1 cellular context compared by ENCODE assay signal in the genomic region with DNA sequence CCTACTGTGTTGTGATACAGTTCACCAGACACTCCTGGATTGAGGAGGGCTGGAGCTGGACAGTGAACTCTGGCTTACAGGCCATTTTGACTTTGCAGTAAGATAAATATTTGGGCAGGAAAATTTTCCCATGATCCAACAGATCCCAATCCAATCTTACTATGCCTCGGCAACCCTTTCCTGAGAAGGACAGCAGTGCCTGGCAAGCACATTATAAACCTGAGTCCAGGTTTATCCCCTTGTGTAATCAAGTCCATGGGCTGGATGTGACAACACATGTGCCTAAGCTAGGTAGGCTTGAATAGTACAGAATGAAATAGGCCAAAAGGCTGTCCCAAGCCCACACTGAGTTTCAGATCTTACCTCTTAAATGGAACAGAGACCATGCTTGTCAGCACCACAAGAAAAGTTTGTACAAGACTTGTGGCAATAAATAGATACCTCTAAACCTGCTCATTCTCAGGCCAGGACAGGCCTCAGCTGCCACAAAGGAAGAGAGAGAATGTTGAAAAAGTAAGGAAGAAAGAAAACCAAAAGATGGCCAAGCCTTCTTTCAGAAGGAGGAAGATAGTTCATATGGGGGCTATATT.
TF ChIP-seq lines count a peak whose summit lies in the region.

No MANE protein-coding gene starts in this region.

TF ChIP-seq in GM12878, 131 proteins besides CTCF, POLR2A, EP300 and RAD21:
- TF ChIP-seq POLR2AphosphoS2 (IDR thresholded peaks at IDR 0.05; ENCODE audit: low read depth, low read length) = no peak
- TF ChIP-seq YY1 (IDR thresholded peaks at IDR 0.05; ENCODE audit: low read depth, low read length) = no peak
- TF ChIP-seq TBL1XR1 (IDR thresholded peaks at IDR 0.05; ENCODE audit: low read depth, low read length) = no peak
- no peak for TF ChIP-seq DPF2 (IDR thresholded peaks at IDR 0.05)
- TF ChIP-seq, protein P1, sequence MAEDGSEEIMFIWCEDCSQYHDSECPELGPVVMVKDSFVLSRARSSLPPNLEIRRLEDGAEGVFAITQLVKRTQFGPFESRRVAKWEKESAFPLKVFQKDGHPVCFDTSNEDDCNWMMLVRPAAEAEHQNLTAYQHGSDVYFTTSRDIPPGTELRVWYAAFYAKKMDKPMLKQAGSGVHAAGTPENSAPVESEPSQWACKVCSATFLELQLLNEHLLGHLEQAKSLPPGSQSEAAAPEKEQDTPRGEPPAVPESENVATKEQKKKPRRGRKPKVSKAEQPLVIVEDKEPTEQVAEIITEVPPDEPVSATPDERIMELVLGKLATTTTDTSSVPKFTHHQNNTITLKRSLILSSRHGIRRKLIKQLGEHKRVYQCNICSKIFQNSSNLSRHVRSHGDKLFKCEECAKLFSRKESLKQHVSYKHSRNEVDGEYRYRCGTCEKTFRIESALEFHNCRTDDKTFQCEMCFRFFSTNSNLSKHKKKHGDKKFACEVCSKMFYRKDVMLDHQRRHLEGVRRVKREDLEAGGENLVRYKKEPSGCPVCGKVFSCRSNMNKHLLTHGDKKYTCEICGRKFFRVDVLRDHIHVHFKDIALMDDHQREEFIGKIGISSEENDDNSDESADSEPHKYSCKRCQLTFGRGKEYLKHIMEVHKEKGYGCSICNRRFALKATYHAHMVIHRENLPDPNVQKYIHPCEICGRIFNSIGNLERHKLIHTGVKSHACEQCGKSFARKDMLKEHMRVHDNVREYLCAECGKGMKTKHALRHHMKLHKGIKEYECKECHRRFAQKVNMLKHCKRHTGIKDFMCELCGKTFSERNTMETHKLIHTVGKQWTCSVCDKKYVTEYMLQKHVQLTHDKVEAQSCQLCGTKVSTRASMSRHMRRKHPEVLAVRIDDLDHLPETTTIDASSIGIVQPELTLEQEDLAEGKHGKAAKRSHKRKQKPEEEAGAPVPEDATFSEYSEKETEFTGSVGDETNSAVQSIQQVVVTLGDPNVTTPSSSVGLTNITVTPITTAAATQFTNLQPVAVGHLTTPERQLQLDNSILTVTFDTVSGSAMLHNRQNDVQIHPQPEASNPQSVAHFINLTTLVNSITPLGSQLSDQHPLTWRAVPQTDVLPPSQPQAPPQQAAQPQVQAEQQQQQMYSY (CRISPR knock-in tag; IDR thresholded peaks at IDR 0.05) = no peak
- no peak for TF ChIP-seq HSF1 (IDR thresholded peaks at IDR 0.05; ENCODE audit: low read depth, low read length)
- TF ChIP-seq SMC3 (IDR thresholded peaks at IDR 0.05; ENCODE audit: borderline replicate concordance, low read length) = no peak
- TF ChIP-seq KLF5 (IDR thresholded peaks at IDR 0.05; ENCODE audit: partially characterized antibody) = no peak
- peak; percentile 51 for TF ChIP-seq RUNX3 (IDR thresholded peaks at IDR 0.05; ENCODE audit: low read length)
- TF ChIP-seq, protein P2, sequence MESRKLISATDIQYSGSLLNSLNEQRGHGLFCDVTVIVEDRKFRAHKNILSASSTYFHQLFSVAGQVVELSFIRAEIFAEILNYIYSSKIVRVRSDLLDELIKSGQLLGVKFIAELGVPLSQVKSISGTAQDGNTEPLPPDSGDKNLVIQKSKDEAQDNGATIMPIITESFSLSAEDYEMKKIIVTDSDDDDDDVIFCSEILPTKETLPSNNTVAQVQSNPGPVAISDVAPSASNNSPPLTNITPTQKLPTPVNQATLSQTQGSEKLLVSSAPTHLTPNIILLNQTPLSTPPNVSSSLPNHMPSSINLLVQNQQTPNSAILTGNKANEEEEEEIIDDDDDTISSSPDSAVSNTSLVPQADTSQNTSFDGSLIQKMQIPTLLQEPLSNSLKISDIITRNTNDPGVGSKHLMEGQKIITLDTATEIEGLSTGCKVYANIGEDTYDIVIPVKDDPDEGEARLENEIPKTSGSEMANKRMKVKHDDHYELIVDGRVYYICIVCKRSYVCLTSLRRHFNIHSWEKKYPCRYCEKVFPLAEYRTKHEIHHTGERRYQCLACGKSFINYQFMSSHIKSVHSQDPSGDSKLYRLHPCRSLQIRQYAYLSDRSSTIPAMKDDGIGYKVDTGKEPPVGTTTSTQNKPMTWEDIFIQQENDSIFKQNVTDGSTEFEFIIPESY (IDR thresholded peaks at IDR 0.05) = no peak
- peak; percentile 57; the same call in 1 of the 2 replicates for TF ChIP-seq MEF2A (IDR thresholded peaks at IDR 0.05; ENCODE audit: insufficient read depth, low read depth, low read length)
- TF ChIP-seq MTA2 (IDR thresholded peaks at IDR 0.05; ENCODE audit: low read depth) = no peak
- no peak for TF ChIP-seq RB1 (IDR thresholded peaks at IDR 0.05; ENCODE audit: borderline replicate concordance)
- TF ChIP-seq ZNF687 (IDR thresholded peaks at IDR 0.05) = no peak
- no peak for TF ChIP-seq HDAC6 (IDR thresholded peaks at IDR 0.05; ENCODE audit: unreplicated experiment)
- TF ChIP-seq CEBPB (IDR thresholded peaks at IDR 0.05; ENCODE audit: borderline replicate concordance in 1 of 2, low read depth in 2 of 2, low read length in 2 of 2) = no peak
- TF ChIP-seq HDAC2 (IDR thresholded peaks at IDR 0.05) = no peak
- no peak for TF ChIP-seq REST (IDR thresholded peaks at IDR 0.05; ENCODE audit: low read depth, low read length)
